ENCODE assay signal across 8 cellular contexts in genomic region chr17:21284319-21285163, GRCh38.
A peak's percentile ranks its signal among the peaks of the same experiment; 100 is the strongest.
DNase-seq lines count a peak whose midpoint lies in the region; ATAC-seq lines count a peak whose summit lies in the region.

Gene MAP2K3 (plus strand): TSS chr17:21284711. CDS start chr17:21284921, 210 bp downstream.

- peaks cover 58% of the 10 kb centered on the region for H3K4me1 Mint-ChIP-seq in central memory CD8-positive, alpha-beta T cell

- H3K36me3 Mint-ChIP-seq in central memory CD8-positive, alpha-beta T cell (ENCODE audit: insufficient read depth): peaks cover 29% of the 10 kb centered on the region

- H3K27me3 Mint-ChIP-seq in central memory CD8-positive, alpha-beta T cell: no peaks in the 10 kb centered on the region

- peak; percentile 98 for DNase-seq in AG08396 (ENCODE audit: low spot score)
- DNase-seq in NCI-H345 treated with DMSO at 0.1 percent for 48 hours (lab: John Stamatoyannopoulos, UW; ENCODE audit: unreplicated experiment): peak; percentile 77
- peak; percentile 87 for DNase-seq in activated CD4-positive, CD25-positive, alpha-beta regulatory T cell treated with anti-CD3 and anti-CD28 coated beads, Interleukin-2, amount 50 U/mL, for 16 hours (ENCODE audit: low read depth, low spot score)
- DNase-seq in central memory CD8-positive, alpha-beta T cell (ENCODE audit: low spot score in 2 of 2): peak; percentile 87 to 91
- peak; percentile 100 for DNase-seq in islet precursor cell
- peak; percentile 97 to 99 (median 97) for DNase-seq in stimulated activated CD4-positive, alpha-beta T cell treated with anti-CD3 and anti-CD28 coated beads, Interleukin-12 subunit alpha, Interleukin-12 subunit beta, amount 100 ng/mL, for 48 hours (ENCODE audit: low read depth in 2 of 3, low spot score in 1 of 3)

- no peaks in the 10 kb centered on the region for H3K9me3 Mint-ChIP-seq in central memory CD8-positive, alpha-beta T cell

- ATAC-seq in GM19023 (IDR thresholded peaks at IDR 0.05; ENCODE audit: unreplicated experiment) (peak; percentile 77), HG03280 (IDR thresholded peaks at IDR 0.05; ENCODE audit: unreplicated experiment) (peak; percentile 84)
- ATAC-seq in central memory CD8-positive, alpha-beta T cell (replicated peaks; ENCODE audit: extremely low read depth, poor library complexity, severe bottlenecking): peak; percentile 59

- peak within 1 kb of the TSS; percentile 95 for H3K4me3 Mint-ChIP-seq in central memory CD8-positive, alpha-beta T cell

- peak within 1 kb of the TSS; percentile 96 for H3K27ac Mint-ChIP-seq in central memory CD8-positive, alpha-beta T cell (ENCODE audit: low read depth)

Comparison
In these comparisons a context has a peak if more than half of its experiments do, and no peak if none do; other contexts are left out.
1. Peak in every context shown above with its lines: DNase-seq and ATAC-seq.